Comparison of ENCODE assay signal across 8 cellular contexts in genomic region chr3:46932455-46933225, GRCh38. TPM values are rescaled to one million over a fixed set of nuclear protein-coding genes. Genes with fewer than 3 reads are reported as not detected.
DNase-seq lines count a peak whose midpoint lies in the region; ATAC-seq and TF ChIP-seq lines count a peak whose summit lies in the region.

No MANE protein-coding gene starts in this region.

- POLR2A ChIA-PET in activated naive CD8-positive, alpha-beta T cell treated with anti-CD3 and anti-CD28 coated beads, Interleukin-2, amount 10 ng/mL, durations not matched to agents 7 days and 5 days (lab: Charles Lee) = interaction anchor here (2.1 kb wide), 1 partner anchor 15 kb away, joined by 6 read pairs; no protein-coding TSS in a partner anchor

- no peaks in the 10 kb centered on the region for H3K27me3 ChIP-seq in HL-60 (ENCODE audit: insufficient read depth, poor library complexity, severe bottlenecking)

- peaks cover 5% of the 10 kb centered on the region for H3K9me3 Mint-ChIP-seq in activated naive CD8-positive, alpha-beta T cell treated with anti-CD3 and anti-CD28 coated beads, Interleukin-2, amount 10 ng/mL, durations not matched to agents 7 days and 5 days
- peaks cover 6% of the 10 kb centered on the region for H3K9me3 Mint-ChIP-seq in stimulated activated effector memory CD8-positive, alpha-beta T cell treated with anti-CD3 and anti-CD28 coated beads, Interleukin-12 subunit alpha, Interleukin-12 subunit beta, amount 100 ng/mL, for 72 hours
- no peaks in the 10 kb centered on the region for H3K9me3 Mint-ChIP-seq in endothelial cell (ENCODE audit: unreplicated experiment)

- no peak for TF ChIP-seq CTCF in HL-60 (IDR thresholded peaks at IDR 0.05; ENCODE audit: insufficient read depth, low read length)
- TF ChIP-seq CTCF in endothelial cell (IDR thresholded peaks at IDR 0.05; ENCODE audit: unreplicated experiment) = no peak

- H3K27me3 Mint-ChIP-seq in activated naive CD8-positive, alpha-beta T cell treated with anti-CD3 and anti-CD28 coated beads, Interleukin-2, amount 10 ng/mL, durations not matched to agents 7 days and 5 days = no peaks in the 10 kb centered on the region
- H3K27me3 Mint-ChIP-seq in endothelial cell (ENCODE audit: unreplicated experiment) = no peaks in the 10 kb centered on the region

- ATAC-seq in activated naive CD8-positive, alpha-beta T cell treated with anti-CD3 and anti-CD28 coated beads, Interleukin-2, amount 10 ng/mL, durations not matched to agents 7 days and 5 days (ENCODE audit: low read depth) = no peak
- ATAC-seq in left lobe of liver (peak; percentile 11), HG02884 (IDR thresholded peaks at IDR 0.05; ENCODE audit: unreplicated experiment) (no peak)
- ATAC-seq in stimulated activated effector memory CD8-positive, alpha-beta T cell treated with anti-CD3 and anti-CD28 coated beads, Interleukin-12 subunit alpha, Interleukin-12 subunit beta, amount 100 ng/mL, for 72 hours = no peak

- peaks cover 24% of the 10 kb centered on the region for H3K36me3 Mint-ChIP-seq in activated naive CD8-positive, alpha-beta T cell treated with anti-CD3 and anti-CD28 coated beads, Interleukin-2, amount 10 ng/mL, durations not matched to agents 7 days and 5 days
- peaks cover 55% of the 10 kb centered on the region for H3K36me3 Mint-ChIP-seq in stimulated activated effector memory CD8-positive, alpha-beta T cell treated with anti-CD3 and anti-CD28 coated beads, Interleukin-12 subunit alpha, Interleukin-12 subunit beta, amount 100 ng/mL, for 72 hours
- peaks cover 11% of the 10 kb centered on the region for H3K36me3 Mint-ChIP-seq in endothelial cell (ENCODE audit: low read depth, unreplicated experiment)

- peak overlapping the region; percentile 51 for H3K27ac Mint-ChIP-seq in activated naive CD8-positive, alpha-beta T cell treated with anti-CD3 and anti-CD28 coated beads, Interleukin-2, amount 10 ng/mL, durations not matched to agents 7 days and 5 days
- peak overlapping the region; percentile 88 for H3K27ac Mint-ChIP-seq in stimulated activated effector memory CD8-positive, alpha-beta T cell treated with anti-CD3 and anti-CD28 coated beads, Interleukin-12 subunit alpha, Interleukin-12 subunit beta, amount 100 ng/mL, for 72 hours
- H3K27ac Mint-ChIP-seq in endothelial cell (ENCODE audit: unreplicated experiment) = no peak overlapping the region

- peaks cover 47% of the 10 kb centered on the region for H3K4me1 Mint-ChIP-seq in activated naive CD8-positive, alpha-beta T cell treated with anti-CD3 and anti-CD28 coated beads, Interleukin-2, amount 10 ng/mL, durations not matched to agents 7 days and 5 days
- peaks cover 65% of the 10 kb centered on the region for H3K4me1 Mint-ChIP-seq in stimulated activated effector memory CD8-positive, alpha-beta T cell treated with anti-CD3 and anti-CD28 coated beads, Interleukin-12 subunit alpha, Interleukin-12 subunit beta, amount 100 ng/mL, for 72 hours
- H3K4me1 Mint-ChIP-seq in endothelial cell (ENCODE audit: unreplicated experiment) = peaks cover 31% of the 10 kb centered on the region

- H3K4me3 ChIP-seq in HL-60 (replicated peaks; ENCODE audit: insufficient read depth, low read length) = no peak overlapping the region

- H3K4me3 Mint-ChIP-seq in activated naive CD8-positive, alpha-beta T cell treated with anti-CD3 and anti-CD28 coated beads, Interleukin-2, amount 10 ng/mL, durations not matched to agents 7 days and 5 days = no peak overlapping the region
- H3K4me3 Mint-ChIP-seq in stimulated activated effector memory CD8-positive, alpha-beta T cell treated with anti-CD3 and anti-CD28 coated beads, Interleukin-12 subunit alpha, Interleukin-12 subunit beta, amount 100 ng/mL, for 72 hours = peak overlapping the region; percentile 42
- H3K4me3 Mint-ChIP-seq in endothelial cell (ENCODE audit: unreplicated experiment) = no peak overlapping the region

- DNase-seq in HL-60 (ENCODE audit: low read depth in 1 of 2, low spot score in 1 of 2) (no peak), left lobe of liver (ENCODE audit: low spot score) (no peak), mucosa of gallbladder (ENCODE audit: low spot score) (no peak), endothelial cell (ENCODE audit: low spot score) (no peak), EL (no peak)
- DNase-seq in activated naive CD8-positive, alpha-beta T cell treated with anti-CD3 and anti-CD28 coated beads, Interleukin-2, amount 10 ng/mL, durations not matched to agents 7 days and 5 days = no peak
- no peak for DNase-seq in stimulated activated effector memory CD8-positive, alpha-beta T cell treated with anti-CD3 and anti-CD28 coated beads, Interleukin-12 subunit alpha, Interleukin-12 subunit beta, amount 100 ng/mL, for 72 hours (ENCODE audit: low spot score in 2 of 2)

- peak overlapping the region; percentile 32 for H3K27ac ChIP-seq in HL-60 (replicated peaks)

RNA-seq across cellular contexts. Expression of gene CCDC12, which starts 43.9 kb away (rescaled TPM):
- 10 to 100 TPM; 58.6 to 60.0 TPM for total RNA-seq in activated naive CD8-positive, alpha-beta T cell treated with anti-CD3 and anti-CD28 coated beads, Interleukin-2, amount 10 ng/mL, durations not matched to agents 7 days and 5 days
- total RNA-seq in left lobe of liver = 19.3 TPM
- total RNA-seq in mucosa of gallbladder = 50.0 TPM
- total RNA-seq in endothelial cell (ENCODE audit: unreplicated experiment) = 36.3 TPM

RNA-seq across cellular contexts. Expression of gene NBEAL2, which starts 46.8 kb away (rescaled TPM):
- total RNA-seq in activated naive CD8-positive, alpha-beta T cell treated with anti-CD3 and anti-CD28 coated beads, Interleukin-2, amount 10 ng/mL, durations not matched to agents 7 days and 5 days = 100 to 1,000 TPM; 165 to 178 TPM
- total RNA-seq in left lobe of liver (12.2 TPM), mucosa of gallbladder (150 TPM), endothelial cell (ENCODE audit: unreplicated experiment) (202 TPM)

RNA-seq across cellular contexts. Expression of gene PTH1R, which starts 55.1 kb away (rescaled TPM):
- not detected for total RNA-seq in activated naive CD8-positive, alpha-beta T cell treated with anti-CD3 and anti-CD28 coated beads, Interleukin-2, amount 10 ng/mL, durations not matched to agents 7 days and 5 days
- total RNA-seq in left lobe of liver (24.6 TPM), mucosa of gallbladder (11.7 TPM), endothelial cell (ENCODE audit: unreplicated experiment) (6.2 TPM)

Comparison
In these comparisons a context has a peak if more than half of its experiments do, and no peak if none do; other contexts are left out.
1. RNA of gene NBEAL2, which starts 46.8 kb away (total RNA-seq): 202 TPM in endothelial cell (single experiment), 165 to 178 TPM in activated naive CD8-positive, alpha-beta T cell treated with anti-CD3 and anti-CD28 coated beads, Interleukin-2, amount 10 ng/mL, durations not matched to agents 7 days and 5 days and 150 TPM in mucosa of gallbladder (single experiment); 12.2 TPM in left lobe of liver (single experiment); every median in the first group is over 10 times any median in the second.